In the genomic region with DNA sequence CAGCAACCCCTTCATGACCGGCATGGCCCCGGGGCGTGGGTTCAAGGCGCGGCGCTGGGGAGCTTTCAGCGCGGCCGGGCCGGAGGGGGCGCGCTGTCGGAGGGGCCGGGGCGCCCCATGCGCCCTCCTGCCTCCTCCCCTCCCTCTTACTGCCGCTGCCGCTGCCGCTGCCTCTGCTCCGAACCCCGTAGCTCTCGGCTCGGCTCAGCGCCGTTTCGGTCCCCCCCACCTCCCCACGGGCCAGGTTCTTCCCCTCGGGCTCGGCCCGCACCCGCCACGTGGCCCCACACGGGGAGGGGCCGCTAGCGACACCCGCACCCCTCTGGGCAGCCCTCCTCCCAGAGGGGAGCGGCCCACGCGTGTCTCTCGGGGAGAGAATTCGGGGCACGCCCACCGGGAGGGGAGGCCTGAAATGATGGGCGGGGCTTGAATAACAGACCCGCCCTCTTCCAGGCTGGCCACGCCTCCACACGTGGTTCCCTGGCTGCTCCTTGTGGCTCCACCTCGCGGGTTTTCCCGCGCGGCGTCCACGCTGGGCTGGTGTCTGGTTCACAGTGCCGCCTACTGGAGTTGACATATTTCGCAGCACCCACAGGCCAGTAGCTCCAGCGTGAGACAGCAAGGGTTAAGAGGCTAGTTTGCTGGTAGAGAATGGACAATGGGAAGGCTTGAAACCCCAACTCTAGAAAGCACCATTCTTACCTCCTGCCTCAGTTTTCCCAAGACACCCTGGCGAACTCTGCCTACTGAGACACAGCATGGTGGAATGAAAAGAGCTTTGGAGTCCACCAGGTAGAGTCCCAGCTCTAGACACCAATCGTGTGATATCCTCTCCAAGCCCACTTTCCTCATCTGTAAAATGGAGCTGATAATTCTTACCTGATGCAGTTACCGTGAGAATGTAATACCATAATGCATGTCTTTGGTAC, we compare ENCODE assay signal across 8 cellular contexts. TPM values are rescaled to one million over a fixed set of nuclear protein-coding genes. Genes with fewer than 3 reads are reported as not detected.
DNase-seq lines count a peak whose midpoint lies in the region; ATAC-seq and TF ChIP-seq lines count a peak whose summit lies in the region.

KCNH4 (minus strand) TSS at position 221 of the 929 bp plus-strand sequence; CDS start at position 24, 197 bp downstream.

- peak within 1 kb of the TSS; percentile 53 for H3K4me3 Mint-ChIP-seq in activated naive CD4-positive, alpha-beta T cell treated with anti-CD3 and anti-CD28 coated beads for 36 hours
- H3K4me3 Mint-ChIP-seq in osteocyte (ENCODE audit: unreplicated experiment), result no peak within 1 kb of the TSS

- ATAC-seq in GM18867 (IDR thresholded peaks at IDR 0.05; ENCODE audit: unreplicated experiment), result peak; percentile 51

- no peak within 1 kb of the TSS for H3K27ac Mint-ChIP-seq in activated naive CD4-positive, alpha-beta T cell treated with anti-CD3 and anti-CD28 coated beads for 36 hours
- no peak within 1 kb of the TSS for H3K27ac Mint-ChIP-seq in osteocyte (ENCODE audit: unreplicated experiment)

- H3K36me3 Mint-ChIP-seq in activated naive CD4-positive, alpha-beta T cell treated with anti-CD3 and anti-CD28 coated beads for 36 hours (ENCODE audit: low read depth), result no peaks in the 10 kb centered on the region
- H3K36me3 Mint-ChIP-seq in osteocyte (ENCODE audit: unreplicated experiment), result no peaks in the 10 kb centered on the region

- H3K27me3 ChIP-seq in testis, result no peaks in the 10 kb centered on the region

- TF ChIP-seq CTCF in osteocyte (IDR thresholded peaks at IDR 0.05) (peak; percentile 40), testis (IDR thresholded peaks at IDR 0.05) (peak; percentile 46 to 71 (median 50))

- in situ Hi-C loops in ACHN (cut with HindIII; ENCODE audit: low pct_ligation_motif_present, low pct_unique_long_range_greater_than_20kb, low sequenced_read_pairs), result no loop called here
- in situ Hi-C loops in SK-MEL-5 (cut with HindIII; ENCODE audit: low pct_unique_long_range_greater_than_20kb, low sequenced_read_pairs), result no loop called here

- no peaks in the 10 kb centered on the region for H3K9me3 Mint-ChIP-seq in activated naive CD4-positive, alpha-beta T cell treated with anti-CD3 and anti-CD28 coated beads for 36 hours
- no peaks in the 10 kb centered on the region for H3K9me3 Mint-ChIP-seq in osteocyte (ENCODE audit: unreplicated experiment)

- H3K36me3 ChIP-seq in testis (ENCODE audit: low read depth, missing control alignments), result no peaks in the 10 kb centered on the region

- H3K4me1 Mint-ChIP-seq in activated naive CD4-positive, alpha-beta T cell treated with anti-CD3 and anti-CD28 coated beads for 36 hours (ENCODE audit: low read depth), result peaks cover 48% of the 10 kb centered on the region
- peaks cover 23% of the 10 kb centered on the region for H3K4me1 Mint-ChIP-seq in osteocyte (ENCODE audit: unreplicated experiment)

- H3K27ac ChIP-seq in testis, result no peak within 1 kb of the TSS

- CTCF ChIA-PET in activated naive CD4-positive, alpha-beta T cell treated with anti-CD3 and anti-CD28 coated beads for 36 hours (lab: Charles Lee), result interaction anchor here (0.6 to 2.7 kb wide), 22 partner anchors 9 to 517 kb away, joined by 3 to 13 read pairs (median 4); partner anchors contain the start of genes DHX58 and GHDC

- peaks cover 13% of the 10 kb centered on the region for H3K4me1 ChIP-seq in testis

- peak within 1 kb of the TSS in 1 of 2 donors; percentile 32 for H3K4me3 ChIP-seq in testis

- intact Hi-C loops in activated naive CD4-positive, alpha-beta T cell treated with anti-CD3 and anti-CD28 coated beads for 36 hours (cut with micrococcal nuclease), result loop anchor here (1.0 to 5.0 kb wide), 8 partner anchors 26 to 346 kb away; partner anchors contain the start of genes RAB5C and STAT5A
- intact Hi-C loops in testis (cut with DNase I; ENCODE audit: low total_unique reads), result no loop called here

- no peaks in the 10 kb centered on the region for H3K9me3 ChIP-seq in testis

- H3K27me3 Mint-ChIP-seq in activated naive CD4-positive, alpha-beta T cell treated with anti-CD3 and anti-CD28 coated beads for 36 hours (ENCODE audit: low read depth), result peaks cover 22% of the 10 kb centered on the region
- peaks cover 44% of the 10 kb centered on the region for H3K27me3 Mint-ChIP-seq in osteocyte (ENCODE audit: unreplicated experiment)

- no peak for TF ChIP-seq POLR2A in testis (IDR thresholded peaks at IDR 0.05)

- whole genome bisulfite sequencing in testis, 2 donors, result 5 to 9% methylated on average over 20 to 46 of the region's 60 CpGs

- DNase-seq in ACHN (peak; percentile 87), LHCN-M2 (ENCODE audit: low read depth) (peak; percentile 65), SK-MEL-5 (ENCODE audit: low read depth, low spot score) (peak; percentile 92), glomerular visceral epithelial cell (ENCODE audit: extremely low spot score) (peak; percentile 71), osteocyte (ENCODE audit: extremely low spot score, unreplicated experiment) (no peak), testis (peak; percentile 82)
- peak; percentile 91 for DNase-seq in activated naive CD4-positive, alpha-beta T cell treated with anti-CD3 and anti-CD28 coated beads for 36 hours

RNA-seq across cellular contexts. Expression of gene KCNH4, which starts in this region (rescaled TPM):
- under 0.01 TPM in 1 of 2 replicates, not detected in the other for total RNA-seq in LHCN-M2 (2014; rRNA removed)
- polyA plus RNA-seq in LHCN-M2 (2012), result not detected
- total RNA-seq in SK-MEL-5 (2014; rRNA removed; shearing (Covaris generic)), result 0.18 and 0.24 TPM in 2 replicates
- polyA plus RNA-seq in SK-MEL-5 (2015; cell fraction: cytosol; rRNA removed), result 0.63 and 1.9 TPM in 2 replicates
- polyA plus RNA-seq in SK-MEL-5 (2015; cell fraction: nucleus; rRNA removed), result 1.3 and 2.7 TPM in 2 replicates
- total RNA-seq in activated naive CD4-positive, alpha-beta T cell treated with anti-CD3 and anti-CD28 coated beads for 36 hours, result under 1 TPM; 0.24 to 0.35 TPM
- total RNA-seq in osteocyte, result not detected in 2 replicates
- under 1 TPM; 0.24 to 0.56 TPM for total RNA-seq in testis
- 0.42 TPM for polyA plus RNA-seq in testis (ENCODE audit: insufficient read depth, low read depth, low replicate concordance)

Comparison
In these comparisons a context has a peak if more than half of its experiments do, and no peak if none do; other contexts are left out.
1. Peak in DNase-seq in LHCN-M2; RNA of the gene not detected or under 1 TPM.
2. Peak in DNase-seq in activated naive CD4-positive, alpha-beta T cell treated with anti-CD3 and anti-CD28 coated beads for 36 hours; RNA of the gene not detected or under 1 TPM.
3. Peak in DNase-seq in testis; RNA of the gene not detected or under 1 TPM.